Comparison of ENCODE assay signal across 30 cellular contexts in the genomic region with DNA sequence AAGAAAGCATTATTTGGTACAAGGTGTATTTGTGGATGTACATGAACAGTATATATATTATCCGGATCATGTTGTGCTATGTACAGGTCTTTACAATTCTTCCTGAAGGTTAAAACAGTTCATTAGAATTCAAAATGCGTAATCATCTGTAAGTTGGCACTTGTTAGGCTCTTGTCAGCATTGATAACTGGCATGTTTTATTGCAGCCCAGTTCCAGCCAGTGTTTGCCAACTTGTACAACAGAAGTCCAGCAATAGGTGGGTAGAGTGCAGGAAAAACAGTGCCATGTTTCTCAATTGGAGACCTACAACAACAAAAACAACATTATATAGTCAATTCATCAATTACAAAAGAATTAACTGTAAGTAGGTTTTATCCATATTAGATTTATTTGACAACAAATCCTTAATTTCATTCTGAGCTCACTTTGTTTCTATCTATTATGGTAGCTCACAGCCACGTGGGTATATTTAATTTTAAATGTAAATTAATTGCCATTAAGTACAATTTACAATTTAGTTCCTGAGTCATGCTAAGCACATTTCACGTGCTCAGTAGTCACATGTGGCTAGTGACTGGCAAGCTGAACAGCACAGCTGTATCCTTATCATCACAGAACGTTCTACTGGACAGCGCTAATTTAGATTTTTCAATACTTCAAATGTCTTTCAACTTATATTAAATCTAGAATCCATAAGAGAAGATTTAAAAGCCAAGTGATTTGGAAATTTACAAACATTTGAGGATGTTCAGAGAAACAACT. TPM values are rescaled to one million over a fixed set of nuclear protein-coding genes. Genes with fewer than 3 reads are reported as not detected.
DNase-seq lines count a peak whose midpoint lies in the region; ATAC-seq, FAIRE-seq and TF ChIP-seq lines count a peak whose summit lies in the region.
"Had no signal": no experiment of that assay in that cellular context is flagged by ENCODE, and none has a peak within 500 bp of the region (broad histone marks: within the 10 kb centered on the region; RNA-seq: fewer than 3 reads in every experiment).

No MANE protein-coding gene starts in this region.

- TF ChIP-seq CTCF in cardiac muscle cell (IDR thresholded peaks at IDR 0.05; ENCODE audit: low read depth, low read length) (no peak), pancreas (IDR thresholded peaks at IDR 0.05) (no peak), brain microvascular endothelial cell (IDR thresholded peaks at IDR 0.05; ENCODE audit: low read depth, low read length, missing control alignments) (no peak), omental fat pad (IDR thresholded peaks at IDR 0.05) (no peak)

- no peaks in the 10 kb centered on the region for H3K9me3 Mint-ChIP-seq in stimulated activated naive CD8-positive, alpha-beta T cell treated with anti-CD3 and anti-CD28 coated beads, Interleukin-15, Interleukin-2, amounts not matched to agents 100 ng/mL and 50 ng/mL, for 24 hours
- H3K9me3 Mint-ChIP-seq: activated CD4-positive, alpha-beta T cell treated with anti-CD3 and anti-CD28 coated beads, Interleukin-2, amount 10 ng/mL, durations not matched to agents 7 days and 5 days; activated naive CD4-positive, alpha-beta T cell treated with anti-CD3 and anti-CD28 coated beads, Interleukin-2, amount 50 U/mL, for 24 hours; activated T-helper 1 cell treated with anti-CD3 and anti-CD28 coated beads, Interleukin-12 subunit alpha, Interleukin-12 subunit beta, Interleukin-2, Interleukin-4 antibody, amounts not matched to agents 30 ng/mL and 10 ng/mL and 1 ng/mL, durations not matched to agents 14 hours and 24 hours and 36 hours; H9; IgD-negative memory B cell; neural progenitor cell had no signal

- WGBS in pancreas, 2 donors = 44 to 49% methylated on average over 6 of the region's 6 CpGs

- intact Hi-C loops in pancreas (cut with DNase I) = no loop called here

- H3K4me3 ChIP-seq in cardiac muscle cell (no peak overlapping the region), pancreas (no peak overlapping the region), brain microvascular endothelial cell (ENCODE audit: low read depth, low read length) (no peak overlapping the region)
- H3K4me3 ChIP-seq: BLaER1, lung, neural progenitor cell, PC-9, prostate gland, upper lobe of left lung had no signal

- H3K27ac ChIP-seq in cardiac muscle cell (peak overlapping the region; percentile 53), pancreas (no peak overlapping the region), brain microvascular endothelial cell (no peak overlapping the region)
- H3K27ac ChIP-seq: BLaER1, neural progenitor cell, PC-9, prostate gland, upper lobe of left lung, WERI-Rb-1 had no signal

- H3K27me3 ChIP-seq in cardiac muscle cell (no peaks in the 10 kb centered on the region), pancreas (no peaks in the 10 kb centered on the region), brain microvascular endothelial cell (replicated peaks) (no peaks in the 10 kb centered on the region)
- H3K27me3 ChIP-seq: BLaER1, neural progenitor cell, upper lobe of left lung had no signal

- in situ Hi-C loops in brain microvascular endothelial cell (cut with HindIII; ENCODE audit: low pct_ligation_motif_present, low sequenced_read_pairs) = no loop called here

- FAIRE-seq in pancreas (lab: Jason Lieb, UNC) = no peak
- FAIRE-seq: GM18507 had no signal

- ATAC-seq in stimulated activated naive CD8-positive, alpha-beta T cell treated with anti-CD3 and anti-CD28 coated beads, Interleukin-15, Interleukin-2, amounts not matched to agents 100 U/mL and 50 U/mL, for 24 hours = no peak
- ATAC-seq in pancreas (peak; percentile 48 to 76 (median 60)), omental fat pad (ENCODE audit: low FRiP score) (no peak), GM19324 (IDR thresholded peaks at IDR 0.05; ENCODE audit: low FRiP score, unreplicated experiment) (no peak)

- no peaks in the 10 kb centered on the region for H3K27me3 Mint-ChIP-seq in stimulated activated naive CD8-positive, alpha-beta T cell treated with anti-CD3 and anti-CD28 coated beads, Interleukin-15, Interleukin-2, amounts not matched to agents 100 ng/mL and 50 ng/mL, for 24 hours
- H3K27me3 Mint-ChIP-seq: activated CD4-positive, alpha-beta T cell treated with anti-CD3 and anti-CD28 coated beads, Interleukin-2, amount 10 ng/mL, durations not matched to agents 7 days and 5 days; activated naive CD4-positive, alpha-beta T cell treated with anti-CD3 and anti-CD28 coated beads, Interleukin-2, amount 50 U/mL, for 24 hours; IgD-negative memory B cell had no signal

- H3K4me1 Mint-ChIP-seq in stimulated activated naive CD8-positive, alpha-beta T cell treated with anti-CD3 and anti-CD28 coated beads, Interleukin-15, Interleukin-2, amounts not matched to agents 100 ng/mL and 50 ng/mL, for 24 hours (ENCODE audit: low read depth) = peaks cover 5% of the 10 kb centered on the region
- H3K4me1 Mint-ChIP-seq: activated CD4-positive, alpha-beta T cell treated with anti-CD3 and anti-CD28 coated beads, Interleukin-2, amount 10 ng/mL, durations not matched to agents 7 days and 5 days; neural progenitor cell had no signal

- H3K36me3 Mint-ChIP-seq in stimulated activated naive CD8-positive, alpha-beta T cell treated with anti-CD3 and anti-CD28 coated beads, Interleukin-15, Interleukin-2, amounts not matched to agents 100 ng/mL and 50 ng/mL, for 24 hours (ENCODE audit: low read depth) = peaks cover 28% of the 10 kb centered on the region
- H3K36me3 Mint-ChIP-seq: IgD-negative memory B cell had no signal

- no peak overlapping the region for H3K4me3 Mint-ChIP-seq in stimulated activated naive CD8-positive, alpha-beta T cell treated with anti-CD3 and anti-CD28 coated beads, Interleukin-15, Interleukin-2, amounts not matched to agents 100 ng/mL and 50 ng/mL, for 24 hours
- H3K4me3 Mint-ChIP-seq: activated CD4-positive, alpha-beta T cell treated with anti-CD3 and anti-CD28 coated beads, Interleukin-2, amount 10 ng/mL, durations not matched to agents 7 days and 5 days; activated naive CD4-positive, alpha-beta T cell treated with anti-CD3 and anti-CD28 coated beads, Interleukin-2, amount 50 U/mL, for 24 hours; activated T-helper 1 cell treated with anti-CD3 and anti-CD28 coated beads, Interleukin-12 subunit alpha, Interleukin-12 subunit beta, Interleukin-2, Interleukin-4 antibody, amounts not matched to agents 30 ng/mL and 10 ng/mL and 1 ng/mL, durations not matched to agents 14 hours and 24 hours and 36 hours; H9; IgD-negative memory B cell; neural progenitor cell had no signal

- H3K27ac Mint-ChIP-seq in stimulated activated naive CD8-positive, alpha-beta T cell treated with anti-CD3 and anti-CD28 coated beads, Interleukin-15, Interleukin-2, amounts not matched to agents 100 ng/mL and 50 ng/mL, for 24 hours = peak overlapping the region; percentile 4
- H3K27ac Mint-ChIP-seq: activated CD4-positive, alpha-beta T cell treated with anti-CD3 and anti-CD28 coated beads, Interleukin-2, amount 10 ng/mL, durations not matched to agents 7 days and 5 days; activated T-helper 1 cell treated with anti-CD3 and anti-CD28 coated beads, Interleukin-12 subunit alpha, Interleukin-12 subunit beta, Interleukin-2, Interleukin-4 antibody, amounts not matched to agents 30 ng/mL and 10 ng/mL and 1 ng/mL, durations not matched to agents 14 hours and 24 hours and 36 hours; IgD-negative memory B cell; neural progenitor cell had no signal

- no peak for DNase-seq in stimulated activated naive CD8-positive, alpha-beta T cell treated with anti-CD3 and anti-CD28 coated beads, Interleukin-15, Interleukin-2, amounts not matched to agents 100 U/mL and 50 U/mL, for 24 hours
- no peak for DNase-seq in cardiac muscle cell (ENCODE audit: low read depth in 1 of 2, low spot score in 1 of 2)
- DNase-seq in pancreas = no peak
- DNase-seq in brain microvascular endothelial cell = no peak
- no peak for DNase-seq in omental fat pad (ENCODE audit: low spot score)
- DNase-seq in NCI-H82 (lab: John Stamatoyannopoulos, UW) = no peak
- DNase-seq: ACHN; activated CD4-positive, alpha-beta T cell treated with anti-CD3 and anti-CD28 coated beads, Interleukin-2, amount 10 ng/mL, durations not matched to agents 7 days and 5 days; aorta; COR-L47; DMS79 treated with DMSO at 0.1 percent for 48 hours; H9; NCI-H1092; NCI-H187; NCI-H526; PC-9; SHP77; T-helper 9 cell; upper lobe of left lung; WERI-Rb-1 had no signal

- no peaks in the 10 kb centered on the region for H3K36me3 ChIP-seq in cardiac muscle cell
- H3K36me3 ChIP-seq in pancreas = no peaks in the 10 kb centered on the region
- peaks cover 17% of the 10 kb centered on the region for H3K36me3 ChIP-seq in brain microvascular endothelial cell (replicated peaks)
- H3K36me3 ChIP-seq: neural progenitor cell, prostate gland had no signal

- H3K4me1 ChIP-seq in cardiac muscle cell (ENCODE audit: low read depth) (peaks cover 15% of the 10 kb centered on the region), pancreas (peaks cover 0 to 11% (median 0%) of the 10 kb centered on the region in 3 donors)
- H3K4me1 ChIP-seq: neural progenitor cell, prostate gland had no signal

- H3K9me3 ChIP-seq in cardiac muscle cell (ENCODE audit: low read depth) (no peaks in the 10 kb centered on the region), pancreas (no peaks in the 10 kb centered on the region)
- H3K9me3 ChIP-seq: BLaER1, prostate gland, upper lobe of left lung had no signal

RNA-seq across cellular contexts. Expression of a gene that starts 8.6 kb away (rescaled TPM):
- total RNA-seq in cardiac muscle cell = 20.0 and 29.0 TPM in 2 replicates
- 19.5 and 26.7 TPM in 2 replicates for polyA plus RNA-seq in cardiac muscle cell
- 10 to 100 TPM; 12.3 to 30.3 (median 17.2) TPM for total RNA-seq in pancreas
- 10 to 100 TPM; 11.3 to 12.5 TPM for polyA plus RNA-seq in pancreas
- total RNA-seq in omental fat pad = 10 to 100 TPM; 34.2 to 59.0 (median 40.6) TPM

Comparison
In these comparisons a context has a peak if more than half of its experiments do, and no peak if none do; other contexts are left out.
1. ATAC-seq: peak in pancreas (4 of 4); none in stimulated activated naive CD8-positive, alpha-beta T cell treated with anti-CD3 and anti-CD28 coated beads, Interleukin-15, Interleukin-2, amounts not matched to agents 100 U/mL and 50 U/mL, for 24 hours (single experiment), omental fat pad (single experiment) and GM19324 (single experiment).